In genomic region chrX:46573896-46574336, GRCh38 we compare ENCODE assay signal across 7 cellular contexts. TPM values are rescaled to one million over a fixed set of nuclear protein-coding genes. Genes with fewer than 3 reads are reported as not detected.
DNase-seq lines count a peak whose midpoint lies in the region; ATAC-seq, FAIRE-seq and TF ChIP-seq lines count a peak whose summit lies in the region.

No MANE protein-coding gene starts in this region.

- peaks cover 10% of the 10 kb centered on the region for H3K36me3 Mint-ChIP-seq in activated T-cell treated with anti-CD3 and anti-CD28 coated beads, Interleukin-2, amount 50 U/mL, for 24 hours (ENCODE audit: low read depth)
- H3K36me3 Mint-ChIP-seq in neural progenitor cell: peaks cover 2% of the 10 kb centered on the region

- peak overlapping the region; percentile 68 for H3K4me2 ChIP-seq in fibroblast of lung (ENCODE audit: extremely low read depth, insufficient read depth, low read length)
- peak overlapping the region; percentile 85 for H3K4me2 ChIP-seq in neural progenitor cell

- H2AFZ ChIP-seq in fibroblast of lung (ENCODE audit: low read length) (peak overlapping the region; percentile 26), neural progenitor cell (replicated peaks) (peak overlapping the region; percentile 72)

- peaks cover 29% of the 10 kb centered on the region for H3K27me3 Mint-ChIP-seq in activated T-cell treated with anti-CD3 and anti-CD28 coated beads, Interleukin-2, amount 50 U/mL, for 24 hours
- peaks cover 5% of the 10 kb centered on the region for H3K27me3 Mint-ChIP-seq in neural progenitor cell (ENCODE audit: insufficient read depth, low read depth)

- FAIRE-seq in GM18507 (lab: Jason Lieb, UNC): peak; percentile 65

- peak overlapping the region; percentile 57 for H3K27ac Mint-ChIP-seq in activated T-cell treated with anti-CD3 and anti-CD28 coated beads, Interleukin-2, amount 50 U/mL, for 24 hours
- no peak overlapping the region for H3K27ac Mint-ChIP-seq in neural progenitor cell

- DNase-seq in GM18507 (ENCODE audit: extremely low spot score, insufficient read length, low read depth) (no peak), NCI-H510A (lab: John Stamatoyannopoulos, UW) (peak; percentile 27), fibroblast of lung (ENCODE audit: low read depth in 2 of 2) (peak; percentile 57 to 65), neural progenitor cell (ENCODE audit: low spot score) (peak; percentile 72), COLO829 (ENCODE audit: low spot score) (no peak)
- peak; percentile 70 for DNase-seq in activated T-cell treated with anti-CD3 and anti-CD28 coated beads, Interleukin-2, amount 50 U/mL, for 24 hours

- TF ChIP-seq CTCF in fibroblast of lung (conservative IDR thresholded peaks at IDR 0.05 in 1 of 2, IDR thresholded peaks at IDR 0.05 in 1 of 2; ENCODE audit: low read depth in 1 of 2, low read length in 2 of 2): no peak
- no peak for TF ChIP-seq CTCF in neural progenitor cell (IDR thresholded peaks at IDR 0.05)

- H4K20me1 ChIP-seq in fibroblast of lung (ENCODE audit: control insufficient read depth, extremely low read depth, insufficient read depth, low read length) (no peaks in the 10 kb centered on the region), neural progenitor cell (ENCODE audit: low read depth) (peaks cover 9% of the 10 kb centered on the region)

- peak overlapping the region; percentile 76 for H3K4me3 Mint-ChIP-seq in activated T-cell treated with anti-CD3 and anti-CD28 coated beads, Interleukin-2, amount 50 U/mL, for 24 hours
- H3K4me3 Mint-ChIP-seq in neural progenitor cell: peak overlapping the region; percentile 85

- H3K9me3 ChIP-seq in fibroblast of lung (ENCODE audit: control insufficient read depth, insufficient read depth, low read depth, low read length) (no peaks in the 10 kb centered on the region), neural progenitor cell (ENCODE audit: low read depth) (no peaks in the 10 kb centered on the region)

- H3K4me1 ChIP-seq in fibroblast of lung (ENCODE audit: control insufficient read depth, extremely low read depth, insufficient read depth, low read length) (no peaks in the 10 kb centered on the region), neural progenitor cell (no peaks in the 10 kb centered on the region)

- peaks cover 6% of the 10 kb centered on the region for H3F3A ChIP-seq in neural progenitor cell (ENCODE audit: low read depth)

- ATAC-seq in HG02852 (IDR thresholded peaks at IDR 0.05; ENCODE audit: unreplicated experiment): peak; percentile 30

- H3K27me3 ChIP-seq in fibroblast of lung (ENCODE audit: control insufficient read depth, insufficient read depth, low read length) (no peaks in the 10 kb centered on the region), neural progenitor cell (peaks cover 19% of the 10 kb centered on the region)

- H3K9ac ChIP-seq in fibroblast of lung (ENCODE audit: insufficient read depth, low read length) (peak overlapping the region; percentile 52), neural progenitor cell (no peak overlapping the region)

- H3K79me2 ChIP-seq in fibroblast of lung (ENCODE audit: control insufficient read depth, insufficient read depth, low read length) (peaks cover 2% of the 10 kb centered on the region), neural progenitor cell (ENCODE audit: low read depth) (no peaks in the 10 kb centered on the region)

- H3K4me3 ChIP-seq in fibroblast of lung (replicated peaks in 1 of 4; ENCODE audit: control extremely low read depth in 1 of 4, insufficient read depth in 1 of 4, low read depth in 3 of 4, low read length in 4 of 4): peak overlapping the region; percentile 51 to 62 (median 51)
- H3K4me3 ChIP-seq in neural progenitor cell: peak overlapping the region; percentile 59

- H3K4me1 Mint-ChIP-seq in activated T-cell treated with anti-CD3 and anti-CD28 coated beads, Interleukin-2, amount 50 U/mL, for 24 hours (ENCODE audit: low read depth): peaks cover 46% of the 10 kb centered on the region
- peaks cover 14% of the 10 kb centered on the region for H3K4me1 Mint-ChIP-seq in neural progenitor cell

- H3K36me3 ChIP-seq in fibroblast of lung (ENCODE audit: control insufficient read depth, insufficient read depth, low read length) (no peaks in the 10 kb centered on the region), neural progenitor cell (no peaks in the 10 kb centered on the region)

- H3K27ac ChIP-seq in fibroblast of lung (ENCODE audit: insufficient read depth, low read length) (peak overlapping the region; percentile 47), neural progenitor cell (no peak overlapping the region)

- H3K9me3 Mint-ChIP-seq in activated T-cell treated with anti-CD3 and anti-CD28 coated beads, Interleukin-2, amount 50 U/mL, for 24 hours: no peaks in the 10 kb centered on the region
- peaks cover 6% of the 10 kb centered on the region for H3K9me3 Mint-ChIP-seq in neural progenitor cell

RNA-seq across cellular contexts. Expression of gene CHST7, which starts 0.4 kb away (rescaled TPM):
- total RNA-seq in fibroblast of lung (8.5 and 11.2 TPM in 2 replicates), neural progenitor cell (ENCODE audit: low replicate concordance) (5.6 and 10.4 TPM in 2 replicates)
- 2.8 and 3.7 TPM in 2 replicates for polyA plus RNA-seq in fibroblast of lung
- 6.3 and 6.7 TPM in 2 replicates for polyA plus RNA-seq in fibroblast of lung (2012)
- 0.63 and 1.7 TPM in 2 replicates for polyA minus RNA-seq in fibroblast of lung (ENCODE audit: low replicate concordance)

RNA-seq across cellular contexts. Expression of gene ZNF674, which starts 28.7 kb away (rescaled TPM):
- total RNA-seq in fibroblast of lung (6.9 and 8.3 TPM in 2 replicates), neural progenitor cell (ENCODE audit: low replicate concordance) (3.6 and 3.9 TPM in 2 replicates)
- polyA plus RNA-seq in fibroblast of lung: 1.8 and 3.2 TPM in 2 replicates
- polyA plus RNA-seq in fibroblast of lung (2012): 1.1 and 1.7 TPM in 2 replicates
- polyA minus RNA-seq in fibroblast of lung (ENCODE audit: low replicate concordance): 9.6 and 13.8 TPM in 2 replicates

Comparison
In these comparisons a context has a peak if more than half of its experiments do, and no peak if none do; other contexts are left out.
1. DNase-seq: peak in NCI-H510A (single experiment), activated T-cell treated with anti-CD3 and anti-CD28 coated beads, Interleukin-2, amount 50 U/mL, for 24 hours (single experiment), fibroblast of lung (2 of 2) and neural progenitor cell (single experiment); none in GM18507 (single experiment) and COLO829 (single experiment).